ENCODE assay signal across 21 cellular contexts in the genomic region with DNA sequence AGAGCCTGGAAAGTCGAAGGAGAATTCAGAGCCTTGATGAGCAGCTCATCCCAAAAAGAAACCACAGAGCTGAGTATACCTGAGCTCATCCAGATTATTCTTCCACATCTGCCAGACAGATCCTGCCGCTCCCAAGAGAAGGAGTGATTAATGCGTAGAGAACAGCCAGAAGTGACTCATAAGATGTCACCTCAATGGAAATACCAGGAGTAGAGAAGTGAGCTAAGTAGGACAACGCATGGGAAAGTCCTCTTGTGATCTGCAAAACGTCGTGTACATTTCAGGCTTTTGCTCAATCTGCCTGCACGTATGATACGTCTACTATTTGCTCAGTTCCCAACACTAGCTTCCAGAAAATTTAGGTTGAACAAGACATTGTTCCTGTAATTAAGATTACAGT.
DNase-seq lines count a peak whose midpoint lies in the region; ATAC-seq and TF ChIP-seq lines count a peak whose summit lies in the region.
"Had no signal": no experiment of that assay in that cellular context is flagged by ENCODE, and none has a peak within 500 bp of the region (broad histone marks: within the 10 kb centered on the region; RNA-seq: fewer than 3 reads in every experiment).

No MANE protein-coding gene starts in this region.

- no peak for TF ChIP-seq CTCF in GM10266 (IDR thresholded peaks at IDR 0.05; ENCODE audit: control insufficient read depth, insufficient read depth, low read depth, missing control alignments)

- ATAC-seq in HG02623 (IDR thresholded peaks at IDR 0.05; ENCODE audit: unreplicated experiment) = no peak
- ATAC-seq: left colon had no signal

- in situ Hi-C loops in KBM-7 (cut with MboI; ENCODE audit: low pct_unique_long_range_greater_than_20kb, low sequenced_read_pairs) = no loop called here

- peak; percentile 93 for DNase-seq in A172 (ENCODE audit: low spot score)
- peak; percentile 35 for DNase-seq in H4 (ENCODE audit: low spot score)
- peak; percentile 50 for DNase-seq in RPMI7951 (ENCODE audit: low read depth)
- DNase-seq in islet precursor cell = peak; percentile 82
- no peak for DNase-seq in AG08396 (ENCODE audit: low spot score)
- no peak for DNase-seq in GM10266 (ENCODE audit: extremely low spot score)
- no peak for DNase-seq in KBM-7
- DNase-seq: C1 segment of cervical spinal cord; Caco-2; cortex of kidney; glutamatergic neuron; Karpas-422; left colon; naive B cell; NCI-H1694; NCI-H748 treated with DMSO at 0.1 percent for 48 hours; Right ventricle myocardium superior; small intestine; stimulated activated CD4-positive, alpha-beta T cell treated with anti-CD3 and anti-CD28 coated beads, Interleukin-2, amount 100 ng/mL, for 24 hours; T1000 had no signal

Comparison
In these comparisons a context has a peak if more than half of its experiments do, and no peak if none do; other contexts are left out.
1. DNase-seq: peak in A172 (single experiment), H4 (single experiment), RPMI7951 (single experiment) and islet precursor cell (single experiment); none in AG08396 (single experiment), GM10266 (single experiment) and KBM-7 (single experiment).